In the genomic region with DNA sequence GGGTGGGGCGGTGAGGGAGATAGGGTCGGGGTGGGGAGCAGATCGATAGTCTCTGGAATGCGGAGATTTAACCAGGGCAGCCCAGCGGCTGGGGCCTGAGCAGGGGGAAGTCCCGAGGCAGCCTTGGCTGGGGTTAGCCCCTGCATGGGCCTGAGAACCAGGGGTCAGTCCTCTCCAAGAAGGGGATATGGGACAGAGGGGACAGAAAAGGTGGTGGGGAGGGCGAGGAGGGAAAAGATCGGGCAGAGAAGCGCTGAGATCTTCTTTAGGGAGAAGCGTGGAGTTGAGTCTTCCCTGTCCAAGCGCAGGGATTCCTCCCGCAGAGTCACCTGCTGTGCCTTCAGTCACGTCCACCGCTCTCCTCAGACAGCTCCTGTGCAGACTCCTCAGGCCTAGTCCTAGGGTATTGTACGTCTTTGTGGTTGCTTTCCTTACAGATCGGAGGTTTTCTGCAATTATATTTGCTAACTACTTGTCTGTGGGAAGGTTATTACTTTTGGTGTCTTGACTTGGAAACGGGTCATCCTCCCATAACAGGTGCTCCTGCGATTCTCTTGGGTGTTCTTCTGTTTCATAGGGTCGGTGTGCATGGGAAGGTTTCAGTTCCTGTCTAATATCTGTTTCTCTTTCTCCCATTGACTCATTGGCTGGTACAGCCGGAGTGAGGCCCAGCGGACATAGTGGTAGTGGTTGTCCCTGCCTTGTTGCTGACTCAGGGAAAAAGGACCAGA, we compare ENCODE assay signal across 9 cellular contexts. TPM values are rescaled to one million over a fixed set of nuclear protein-coding genes. Genes with fewer than 3 reads are reported as not detected.
DNase-seq lines count a peak whose midpoint lies in the region; ATAC-seq, FAIRE-seq and TF ChIP-seq lines count a peak whose summit lies in the region.
"Had no signal": no experiment of that assay in that cellular context is flagged by ENCODE, and none has a peak within 500 bp of the region (broad histone marks: within the 10 kb centered on the region; RNA-seq: fewer than 3 reads in every experiment).

No MANE protein-coding gene starts in this region.

- H2AFZ ChIP-seq in H1 (ENCODE audit: low read length) (peak overlapping the region; percentile 87; the same call in 1 of the 2 replicates), smooth muscle cell (ENCODE audit: low read depth) (no peak overlapping the region)
- H2AFZ ChIP-seq: parathyroid adenoma had no signal

- H4K20me1 ChIP-seq in H1 (replicated peaks in 1 of 2; ENCODE audit: control insufficient read depth in 1 of 2, insufficient read depth in 2 of 2, low read length in 2 of 2): peaks cover 0 to 8% of the 10 kb centered on the region in 2 experiments
- H4K20me1 ChIP-seq in smooth muscle cell (ENCODE audit: low read depth): no peaks in the 10 kb centered on the region

- no peak overlapping the region for H3K4ac ChIP-seq in H1 (replicated peaks; ENCODE audit: insufficient read length, low read depth, low read length)

- H3K9me3 ChIP-seq in H1 (ENCODE audit: insufficient read depth in 2 of 2, low read depth in 1 of 2, low read length in 1 of 2) (no peaks in the 10 kb centered on the region), smooth muscle cell (replicated peaks; ENCODE audit: low read depth) (no peaks in the 10 kb centered on the region)

- no peak overlapping the region for H2BK120ac ChIP-seq in H1 (replicated peaks; ENCODE audit: low read depth, low read length)

- H3K56ac ChIP-seq in H1 (replicated peaks; ENCODE audit: insufficient read length, low read depth, low read length): no peak overlapping the region

- no peak overlapping the region for H4K91ac ChIP-seq in H1 (replicated peaks; ENCODE audit: insufficient read length, low read length)

- H3K23ac ChIP-seq in H1 (ENCODE audit: insufficient read length): no peak overlapping the region

- H3K4me2 ChIP-seq in H1 (ENCODE audit: insufficient read depth in 1 of 2, low read depth in 2 of 2, low read length in 2 of 2): peak overlapping the region; percentile 79 to 94
- no peak overlapping the region for H3K4me2 ChIP-seq in smooth muscle cell

- no peak overlapping the region for H2BK20ac ChIP-seq in H1 (ENCODE audit: low read length)

- H2BK12ac ChIP-seq in H1 (ENCODE audit: low read depth, low read length): no peak overlapping the region

- H2AK5ac ChIP-seq in H1 (ENCODE audit: low read depth, low read length): no peak overlapping the region

- H3K79me2 ChIP-seq in H1 (ENCODE audit: control insufficient read depth in 1 of 2, insufficient read depth in 2 of 2, low read length in 2 of 2): no peaks in the 10 kb centered on the region
- no peaks in the 10 kb centered on the region for H3K79me2 ChIP-seq in smooth muscle cell (ENCODE audit: low read depth)
- H3K79me2 ChIP-seq: parathyroid adenoma had no signal

- H3K4me1 ChIP-seq in H1 (replicated peaks in 1 of 4; ENCODE audit: control insufficient read depth in 3 of 4, insufficient read depth in 4 of 4, low read length in 3 of 4) (peaks cover 0 to 9% (median 2%) of the 10 kb centered on the region in 4 experiments; a peak in 2 of 7 replicates), smooth muscle cell (ENCODE audit: low read depth) (peaks cover 6% of the 10 kb centered on the region)
- H3K4me1 ChIP-seq: parathyroid adenoma had no signal

- no peak overlapping the region for H4K5ac ChIP-seq in H1 (ENCODE audit: insufficient read length, low read depth, low read length)

- no peak overlapping the region for H2BK15ac ChIP-seq in H1 (ENCODE audit: low read length)

- no peaks in the 10 kb centered on the region for H3F3A ChIP-seq in smooth muscle cell (ENCODE audit: low read depth)

- peak overlapping the region; percentile 80 for H3K4me3 ChIP-seq in GM12864 (ENCODE audit: low read depth, low read length)
- peak overlapping the region; percentile 27 to 68 (median 39); a peak in 7 of 8 replicates for H3K4me3 ChIP-seq in H1 (ENCODE audit: extremely low read depth in 1 of 4, insufficient read depth in 2 of 4, low read depth in 3 of 4, low read length in 4 of 4)
- H3K4me3 ChIP-seq in smooth muscle cell: no peak overlapping the region

- TF ChIP-seq RAD21 in H1 (IDR thresholded peaks at IDR 0.05 in 1 of 2, conservative IDR thresholded peaks at IDR 0.05 in 1 of 2; ENCODE audit: low read depth in 2 of 2, low read length in 2 of 2): no peak

- WGBS in H1 (ENCODE audit: extremely low coverage in 1 of 2, insufficient coverage in 1 of 2, insufficient read length in 1 of 2, insufficient replicate concordance in 2 of 2, low coverage in 1 of 2, low lambda C conversion rate in 2 of 2, missing lambda C conversion rate in 1 of 2), 2 experiments: 49% methylated on average over 17 of the region's 21 CpGs; no CpG with 5 or more reads in 1 of the 2 experiments
- WGBS in smooth muscle cell (ENCODE audit: low lambda C conversion rate): 71% methylated on average over 19 of the region's 21 CpGs

- H3K9ac ChIP-seq in H1 (replicated peaks in 1 of 4; ENCODE audit: extremely low read depth in 1 of 4, low read depth in 3 of 4, low read length in 3 of 4) (no peak overlapping the region), smooth muscle cell (ENCODE audit: low read depth) (no peak overlapping the region)
- H3K9ac ChIP-seq: parathyroid adenoma had no signal

- no peak overlapping the region for H2BK5ac ChIP-seq in H1 (ENCODE audit: low read depth, low read length)

- TF ChIP-seq EP300 in H1 (IDR thresholded peaks at IDR 0.05; ENCODE audit: borderline replicate concordance in 1 of 2, low read depth in 2 of 2, low read length in 2 of 2): no peak

- ATAC-seq in GM19467 (IDR thresholded peaks at IDR 0.05; ENCODE audit: unreplicated experiment) (peak; percentile 58), HG03469 (IDR thresholded peaks at IDR 0.05; ENCODE audit: unreplicated experiment) (peak; percentile 61)

- no peak overlapping the region for H3K18ac ChIP-seq in H1 (ENCODE audit: extremely low read depth, low read length)

- no peak for FAIRE-seq in H1 (lab: Jason Lieb, UNC)

- H3K14ac ChIP-seq in H1 (ENCODE audit: insufficient read length): no peak overlapping the region

- H3K23me2 ChIP-seq in H1 (ENCODE audit: low read depth, low read length): peaks cover 26% of the 10 kb centered on the region

- no peak for TF ChIP-seq CTCF in GM12864 (IDR thresholded peaks at IDR 0.05; ENCODE audit: low read depth, low read length, missing control alignments)
- no peak for TF ChIP-seq CTCF in H1 (IDR thresholded peaks at IDR 0.05; ENCODE audit: control extremely low read depth in 1 of 3, insufficient read depth in 1 of 3, low read depth in 1 of 3, low read length in 3 of 3)
- TF ChIP-seq CTCF in smooth muscle cell (IDR thresholded peaks at IDR 0.05; ENCODE audit: borderline replicate concordance, insufficient read depth, poor library complexity, severe bottlenecking): no peak

- H3K27me3 ChIP-seq in H1 (replicated peaks in 1 of 4; ENCODE audit: control insufficient read depth in 3 of 4, extremely low read depth in 1 of 4, insufficient read depth in 3 of 4, low read length in 3 of 4) (peaks cover 3 to 25% (median 22%) of the 10 kb centered on the region in 4 experiments), smooth muscle cell (ENCODE audit: low read depth) (peaks cover 3% of the 10 kb centered on the region)

- POLR2A ChIA-PET in H1 (lab: Charles Lee; ENCODE audit: partially characterized antibody): interaction anchor here (0.7 kb wide), 1 partner anchor 34 kb away, joined by 3 read pairs; no protein-coding TSS in a partner anchor

- H4K8ac ChIP-seq in H1 (ENCODE audit: extremely low read depth, insufficient read depth, low read length): no peak overlapping the region; the same call in 1 of the 2 replicates

- H3K27ac ChIP-seq in H1 (ENCODE audit: low read depth, low read length) (no peak overlapping the region), substantia nigra (ENCODE audit: low read depth, low read length, poor library complexity, severe bottlenecking) (peak overlapping the region; percentile 35), smooth muscle cell (ENCODE audit: low read depth) (no peak overlapping the region)
- H3K27ac ChIP-seq: parathyroid adenoma had no signal

- no peak for TF ChIP-seq POLR2A in H1 (IDR thresholded peaks at IDR 0.05; ENCODE audit: control extremely low read depth in 1 of 2, low read depth in 2 of 2, low read length in 2 of 2)

- H3K79me1 ChIP-seq in H1 (ENCODE audit: low read depth, low read length): no peaks in the 10 kb centered on the region

- H3K36me3 ChIP-seq in H1 (ENCODE audit: control insufficient read depth in 2 of 4, insufficient read depth in 4 of 4, low read length in 3 of 4) (no peaks in the 10 kb centered on the region), smooth muscle cell (ENCODE audit: low read depth) (no peaks in the 10 kb centered on the region)

- DNase-seq in GM12864 (ENCODE audit: low read depth) (peak; percentile 79), H1 (ENCODE audit: low read depth in 1 of 2, low spot score in 2 of 2) (no peak), substantia nigra (lab: John Stamatoyannopoulos, UW) (peak in 4 of 49 donors; percentile 10 to 27 (median 26)), iPS-NIHi11 (ENCODE audit: low spot score) (no peak), smooth muscle cell (lab: John Stamatoyannopoulos, UW; ENCODE audit: unreplicated experiment) (no peak), NCI-H2227 (lab: John Stamatoyannopoulos, UW; ENCODE audit: unreplicated experiment) (no peak)

- CTCF ChIA-PET in H1 (lab: Charles Lee; ENCODE audit: partially characterized antibody): interaction anchor here (1.8 to 4.1 kb wide), 4 partner anchors 10 to 99 kb away, joined by 5 to 19 read pairs (median 10); no protein-coding TSS in a partner anchor

RNA-seq across cellular contexts. Expression of a gene that starts 1.0 kb away (rescaled TPM):
- 0.46 and 0.52 TPM in 2 replicates for total RNA-seq in H1 (2021; fragmentation: NEBNext Ultra II Directional; extraction: Animal tissue kit (Norgen Biotek cat#: 25700))
- polyA plus RNA-seq in H1 (2011; rRNA removed) (1.3 and 1.6 TPM in 2 replicates), smooth muscle cell (0.76 TPM in 1 of 2 replicates, not detected in the other)
- polyA plus RNA-seq in H1 (2011; cell fraction: cytosol; rRNA removed): 1.5 TPM
- 2.0 TPM for polyA plus RNA-seq in H1 (2011; cell fraction: nucleus; rRNA removed)
- polyA plus RNA-seq in H1 (2012, experiment 1 of 2): 0.75 to 2.2 TPM (median 1.1 TPM) in 4 replicates
- polyA plus RNA-seq in H1 (2012, experiment 2 of 2): 0.81 TPM
- 1.2 TPM for polyA plus RNA-seq in H1 (2013, experiment 1 of 2)
- 1.2 TPM for polyA plus RNA-seq in H1 (2013, experiment 2 of 2)
- 1.2 and 1.8 TPM in 2 replicates for polyA minus RNA-seq in H1 (2011; rRNA and poly(A)+ RNA removed)
- polyA minus RNA-seq in H1 (2011; cell fraction: cytosol; rRNA and poly(A)+ RNA removed): not detected
- polyA minus RNA-seq in H1 (2011; cell fraction: nucleus; rRNA and poly(A)+ RNA removed): 0.30 TPM
- not detected in 2 replicates for total RNA-seq in smooth muscle cell

RNA-seq across cellular contexts. Expression of a gene that starts 35.5 kb away (rescaled TPM):
- total RNA-seq in H1 (2021; fragmentation: NEBNext Ultra II Directional; extraction: Animal tissue kit (Norgen Biotek cat#: 25700)): 17.1 and 18.3 TPM in 2 replicates
- 55.8 and 58.7 TPM in 2 replicates for polyA plus RNA-seq in H1 (2011; rRNA removed)
- polyA plus RNA-seq in H1 (2011; cell fraction: cytosol; rRNA removed): 47.4 TPM
- polyA plus RNA-seq in H1 (2011; cell fraction: nucleus; rRNA removed): 60.7 TPM
- 8.3 to 26.4 TPM (median 23.9 TPM) in 4 replicates for polyA plus RNA-seq in H1 (2012, experiment 1 of 2)
- polyA plus RNA-seq in H1 (2012, experiment 2 of 2): 21.0 TPM
- 21.4 TPM for polyA plus RNA-seq in H1 (2013, experiment 1 of 2)
- polyA plus RNA-seq in H1 (2013, experiment 2 of 2): 20.6 TPM
- 23.1 and 27.5 TPM in 2 replicates for polyA minus RNA-seq in H1 (2011; rRNA and poly(A)+ RNA removed)
- 29.0 TPM for polyA minus RNA-seq in H1 (2011; cell fraction: cytosol; rRNA and poly(A)+ RNA removed)
- polyA minus RNA-seq in H1 (2011; cell fraction: nucleus; rRNA and poly(A)+ RNA removed): 19.2 TPM
- total RNA-seq in smooth muscle cell: 57.0 and 64.5 TPM in 2 replicates
- polyA plus RNA-seq in smooth muscle cell: 96.9 and 103 TPM in 2 replicates
